Comparison of ENCODE assay signal across 13 cellular contexts in genomic region chr14:105581551-105582341, GRCh38. TPM values are rescaled to one million over a fixed set of nuclear protein-coding genes. Genes with fewer than 3 reads are reported as not detected.
A peak's percentile ranks its signal among the peaks of the same experiment; 100 is the strongest.
DNase-seq lines count a peak whose midpoint lies in the region; ATAC-seq and TF ChIP-seq lines count a peak whose summit lies in the region.
"Had no signal": no experiment of that assay in that cellular context is flagged by ENCODE, and none has a peak within 500 bp of the region (broad histone marks: within the 10 kb centered on the region; RNA-seq: fewer than 3 reads in every experiment).

No MANE protein-coding gene starts in this region.

- ATAC-seq in activated naive CD8-positive, alpha-beta T cell treated with anti-CD3 and anti-CD28 coated beads, Interleukin-2, amount 10 ng/mL, durations not matched to agents 7 days and 5 days (ENCODE audit: low read depth) = no peak
- ATAC-seq in HG02885 (IDR thresholded peaks at IDR 0.05; ENCODE audit: poor library complexity, unreplicated experiment) (peak; percentile 37), upper lobe of right lung (no peak), left colon (no peak)
- ATAC-seq in activated naive CD8-positive, alpha-beta T cell treated with anti-CD3 and anti-CD28 coated beads, Interleukin-2, amount 50 U/mL, for 24 hours = no peak

- H3K4me1 ChIP-seq in upper lobe of right lung = no peaks in the 10 kb centered on the region
- H3K4me1 ChIP-seq: SJSA1 had no signal

- H3K4me3 ChIP-seq in upper lobe of right lung = no peak overlapping the region
- H3K4me3 ChIP-seq: SJSA1 had no signal

- no peaks in the 10 kb centered on the region for H3K36me3 Mint-ChIP-seq in activated naive CD8-positive, alpha-beta T cell treated with anti-CD3 and anti-CD28 coated beads, Interleukin-2, amount 10 ng/mL, durations not matched to agents 7 days and 5 days
- no peaks in the 10 kb centered on the region for H3K36me3 Mint-ChIP-seq in activated naive CD8-positive, alpha-beta T cell treated with anti-CD3 and anti-CD28 coated beads for 36 hours
- no peaks in the 10 kb centered on the region for H3K36me3 Mint-ChIP-seq in activated naive CD8-positive, alpha-beta T cell treated with anti-CD3 and anti-CD28 coated beads, Interleukin-2, amount 50 U/mL, for 24 hours (ENCODE audit: low read depth)
- H3K36me3 Mint-ChIP-seq: activated CD4-positive, alpha-beta memory T cell treated with anti-CD3 and anti-CD28 coated beads for 36 hours had no signal

- H3K27me3 Mint-ChIP-seq in activated naive CD8-positive, alpha-beta T cell treated with anti-CD3 and anti-CD28 coated beads, Interleukin-2, amount 10 ng/mL, durations not matched to agents 7 days and 5 days = no peaks in the 10 kb centered on the region
- no peaks in the 10 kb centered on the region for H3K27me3 Mint-ChIP-seq in activated naive CD8-positive, alpha-beta T cell treated with anti-CD3 and anti-CD28 coated beads for 36 hours
- peaks cover 4% of the 10 kb centered on the region for H3K27me3 Mint-ChIP-seq in activated naive CD8-positive, alpha-beta T cell treated with anti-CD3 and anti-CD28 coated beads, Interleukin-2, amount 50 U/mL, for 24 hours
- H3K27me3 Mint-ChIP-seq: activated CD4-positive, alpha-beta memory T cell treated with anti-CD3 and anti-CD28 coated beads for 36 hours had no signal

- no peaks in the 10 kb centered on the region for H3K27me3 ChIP-seq in upper lobe of right lung
- H3K27me3 ChIP-seq: brain microvascular endothelial cell, SJSA1 had no signal

- H3K27ac Mint-ChIP-seq in activated naive CD8-positive, alpha-beta T cell treated with anti-CD3 and anti-CD28 coated beads, Interleukin-2, amount 10 ng/mL, durations not matched to agents 7 days and 5 days = no peak overlapping the region
- no peak overlapping the region for H3K27ac Mint-ChIP-seq in activated naive CD8-positive, alpha-beta T cell treated with anti-CD3 and anti-CD28 coated beads for 36 hours
- peak overlapping the region; percentile 14 for H3K27ac Mint-ChIP-seq in activated naive CD8-positive, alpha-beta T cell treated with anti-CD3 and anti-CD28 coated beads, Interleukin-2, amount 50 U/mL, for 24 hours
- H3K27ac Mint-ChIP-seq: activated CD4-positive, alpha-beta memory T cell treated with anti-CD3 and anti-CD28 coated beads for 36 hours had no signal

- POLR2A ChIA-PET in activated naive CD8-positive, alpha-beta T cell treated with anti-CD3 and anti-CD28 coated beads, Interleukin-2, amount 10 ng/mL, durations not matched to agents 7 days and 5 days (lab: Charles Lee) = no interaction called here

- intact Hi-C loops in upper lobe of right lung (cut with DNase I) = loop anchor here (10.0 kb wide), 1 partner anchor 123 kb away; no protein-coding TSS in a partner anchor
- intact Hi-C loops in left colon (cut with DNase I, micrococcal nuclease) = loop anchor here (5.0 to 10.0 kb wide), 2 partner anchors 121 to 123 kb away; no protein-coding TSS in a partner anchor

- H3K4me3 Mint-ChIP-seq in activated naive CD8-positive, alpha-beta T cell treated with anti-CD3 and anti-CD28 coated beads, Interleukin-2, amount 10 ng/mL, durations not matched to agents 7 days and 5 days = no peak overlapping the region
- H3K4me3 Mint-ChIP-seq in activated naive CD8-positive, alpha-beta T cell treated with anti-CD3 and anti-CD28 coated beads for 36 hours = no peak overlapping the region
- no peak overlapping the region for H3K4me3 Mint-ChIP-seq in activated naive CD8-positive, alpha-beta T cell treated with anti-CD3 and anti-CD28 coated beads, Interleukin-2, amount 50 U/mL, for 24 hours
- H3K4me3 Mint-ChIP-seq: activated CD4-positive, alpha-beta memory T cell treated with anti-CD3 and anti-CD28 coated beads for 36 hours had no signal

- no peaks in the 10 kb centered on the region for H3K9me3 Mint-ChIP-seq in activated naive CD8-positive, alpha-beta T cell treated with anti-CD3 and anti-CD28 coated beads, Interleukin-2, amount 10 ng/mL, durations not matched to agents 7 days and 5 days
- no peaks in the 10 kb centered on the region for H3K9me3 Mint-ChIP-seq in activated naive CD8-positive, alpha-beta T cell treated with anti-CD3 and anti-CD28 coated beads for 36 hours
- no peaks in the 10 kb centered on the region for H3K9me3 Mint-ChIP-seq in activated naive CD8-positive, alpha-beta T cell treated with anti-CD3 and anti-CD28 coated beads, Interleukin-2, amount 50 U/mL, for 24 hours
- H3K9me3 Mint-ChIP-seq: activated CD4-positive, alpha-beta memory T cell treated with anti-CD3 and anti-CD28 coated beads for 36 hours had no signal

- no peak for TF ChIP-seq CTCF in upper lobe of right lung (IDR thresholded peaks at IDR 0.05)

- peaks cover 2% of the 10 kb centered on the region for H3K4me1 Mint-ChIP-seq in activated naive CD8-positive, alpha-beta T cell treated with anti-CD3 and anti-CD28 coated beads, Interleukin-2, amount 10 ng/mL, durations not matched to agents 7 days and 5 days
- H3K4me1 Mint-ChIP-seq in activated naive CD8-positive, alpha-beta T cell treated with anti-CD3 and anti-CD28 coated beads for 36 hours = no peaks in the 10 kb centered on the region
- peaks cover 15% of the 10 kb centered on the region for H3K4me1 Mint-ChIP-seq in activated naive CD8-positive, alpha-beta T cell treated with anti-CD3 and anti-CD28 coated beads, Interleukin-2, amount 50 U/mL, for 24 hours

- no peaks in the 10 kb centered on the region for H3K9me3 ChIP-seq in upper lobe of right lung
- H3K9me3 ChIP-seq: SJSA1 had no signal

- H3K36me3 ChIP-seq in upper lobe of right lung = no peaks in the 10 kb centered on the region
- H3K36me3 ChIP-seq: brain microvascular endothelial cell, SJSA1 had no signal

- peak; percentile 23 for DNase-seq in activated naive CD8-positive, alpha-beta T cell treated with anti-CD3 and anti-CD28 coated beads, Interleukin-2, amount 10 ng/mL, durations not matched to agents 7 days and 5 days
- DNase-seq in activated naive CD8-positive, alpha-beta T cell treated with anti-CD3 and anti-CD28 coated beads for 36 hours = no peak
- no peak for DNase-seq in activated naive CD8-positive, alpha-beta T cell treated with anti-CD3 and anti-CD28 coated beads, Interleukin-2, amount 50 U/mL, for 24 hours
- DNase-seq in upper lobe of right lung (peak; percentile 55), left colon (no peak)
- no peak for DNase-seq in activated CD8-positive, alpha-beta memory T cell treated with anti-CD3 and anti-CD28 coated beads, Interleukin-2, amount 50 U/mL, for 4 hours
- DNase-seq in activated naive CD4-positive, alpha-beta T cell treated with anti-CD3 and anti-CD28 coated beads, Interleukin-2, amount 50 U/mL, for 16 hours = no peak
- DNase-seq: activated CD4-positive, alpha-beta memory T cell treated with anti-CD3 and anti-CD28 coated beads for 36 hours; brain microvascular endothelial cell; NCI-H187 treated with DMSO at 0.1 percent for 48 hours; trophoblast cell had no signal

- no peak overlapping the region for H3K27ac ChIP-seq in upper lobe of right lung
- H3K27ac ChIP-seq: brain microvascular endothelial cell, SJSA1 had no signal

RNA-seq across cellular contexts. Expression of gene TMEM121, which starts 55.4 kb away (rescaled TPM):
- 1 to 10 TPM; 8.1 to 8.8 TPM for total RNA-seq in activated naive CD8-positive, alpha-beta T cell treated with anti-CD3 and anti-CD28 coated beads, Interleukin-2, amount 10 ng/mL, durations not matched to agents 7 days and 5 days
- total RNA-seq in activated naive CD8-positive, alpha-beta T cell treated with anti-CD3 and anti-CD28 coated beads for 36 hours = 10 to 100 TPM; 16.7 to 16.8 TPM
- total RNA-seq in upper lobe of right lung = 1.5 TPM
- total RNA-seq in left colon = under 1 TPM; 0.37 to 0.95 TPM

Comparison
In these comparisons a context has a peak if more than half of its experiments do, and no peak if none do; other contexts are left out.
1. DNase-seq: peak in activated naive CD8-positive, alpha-beta T cell treated with anti-CD3 and anti-CD28 coated beads, Interleukin-2, amount 10 ng/mL, durations not matched to agents 7 days and 5 days (single experiment) and upper lobe of right lung (single experiment); none in activated naive CD8-positive, alpha-beta T cell treated with anti-CD3 and anti-CD28 coated beads for 36 hours (single experiment), activated naive CD8-positive, alpha-beta T cell treated with anti-CD3 and anti-CD28 coated beads, Interleukin-2, amount 50 U/mL, for 24 hours (single experiment), activated CD8-positive, alpha-beta memory T cell treated with anti-CD3 and anti-CD28 coated beads, Interleukin-2, amount 50 U/mL, for 4 hours (single experiment), activated naive CD4-positive, alpha-beta T cell treated with anti-CD3 and anti-CD28 coated beads, Interleukin-2, amount 50 U/mL, for 16 hours (single experiment) and left colon (0 of 2).